In genomic region chr1:110407260-110408210, GRCh38 we compare ENCODE assay signal across 8 cellular contexts. TPM values are rescaled to one million over a fixed set of nuclear protein-coding genes. Genes with fewer than 3 reads are reported as not detected.
DNase-seq lines count a peak whose midpoint lies in the region; ATAC-seq, FAIRE-seq and TF ChIP-seq lines count a peak whose summit lies in the region.

TSS of gene LAMTOR5 (minus strand) at chr1:110407694. CDS start at chr1:110407620, 74 bp downstream.

- TF ChIP-seq POLR2A in GM12891 (IDR thresholded peaks at IDR 0.05; ENCODE audit: low read depth, low read length) = peak; percentile 96

- ATAC-seq in HG02798 (IDR thresholded peaks at IDR 0.05; ENCODE audit: poor library complexity, unreplicated experiment) (peak; percentile 91), left cardiac atrium (peak; percentile 96 to 97), upper lobe of right lung (peak; percentile 98)

- H3K9me3 ChIP-seq in upper lobe of right lung = no peaks in the 10 kb centered on the region

- no peaks in the 10 kb centered on the region for H3K27me3 ChIP-seq in upper lobe of right lung

- peak within 1 kb of the TSS; percentile 84 for H3K4me3 ChIP-seq in upper lobe of right lung

- DNase-seq in GM12891 (ENCODE audit: insufficient read length, low spot score) (peak; percentile 68), NCI-H1436 treated with DMSO at 0.1 percent for 48 hours (lab: John Stamatoyannopoulos, UW) (peak; percentile 26), amniotic stem cell (lab: John Stamatoyannopoulos, UW) (peak; percentile 71), left cardiac atrium (peak; percentile 94), posterior vena cava (ENCODE audit: low spot score) (peak; percentile 98), upper lobe of right lung (peak; percentile 96)

- peak; percentile 99 for FAIRE-seq in GM12891 (lab: Jason Lieb, UNC)

- peak within 1 kb of the TSS; percentile 88 for H3K27ac ChIP-seq in upper lobe of right lung

- TF ChIP-seq CTCF in upper lobe of right lung (IDR thresholded peaks at IDR 0.05) = no peak

- H3K36me3 ChIP-seq in upper lobe of right lung = peaks cover 34% of the 10 kb centered on the region

- peaks cover 11% of the 10 kb centered on the region for H3K4me1 ChIP-seq in upper lobe of right lung

- intact Hi-C loops in T-helper 1 cell treated with Interleukin-12 subunit alpha and Interleukin-12 subunit beta and Interleukin-4 antibody, amounts not matched to agents 30 ng/mL and 1 ng/mL, for 36 hours (cut with micrococcal nuclease) = loop anchor here (1.0 to 10.0 kb wide), 10 partner anchors 53 to 1037 kb away; partner anchors contain the start of genes ATP5PB, CD53, GNAI3 and LRIF1
- intact Hi-C loops in left cardiac atrium (cut with DNase I) = loop anchor here in 1 of 2 donors (2.0 to 5.0 kb wide), 2 partner anchors 69 to 200 kb away; partner anchors contain the start of gene RBM15
- intact Hi-C loops in posterior vena cava (cut with DNase I) = loop anchor here in 1 of 2 donors (1.0 kb wide), 1 partner anchor 177 kb away; no protein-coding TSS in a partner anchor
- intact Hi-C loops in upper lobe of right lung (cut with DNase I) = no loop called here

TF ChIP-seq in GM12891, 5 proteins besides CTCF, POLR2A, EP300 and RAD21:
- TF ChIP-seq POU2F2 (IDR thresholded peaks at IDR 0.05; ENCODE audit: low read depth, low read length) (peak; percentile 88), SPI1 (IDR thresholded peaks at IDR 0.05; ENCODE audit: low read depth, low read length) (no peak), TAF1 (IDR thresholded peaks at IDR 0.05; ENCODE audit: low read depth, low read length) (peak; percentile 92), POLR2AphosphoS5 (IDR thresholded peaks at IDR 0.05; ENCODE audit: low read depth, low read length) (peak; percentile 95), PAX5 (IDR thresholded peaks at IDR 0.05; ENCODE audit: insufficient read depth, low read length, severe bottlenecking) (no peak)

RNA-seq across cellular contexts. Expression of gene LAMTOR5, which starts in this region (rescaled TPM):
- polyA plus RNA-seq in GM12891 (2012; ENCODE audit: low read depth, missing spikeins) = 281 TPM
- 142 and 146 TPM in 2 replicates for total RNA-seq in T-helper 1 cell treated with Interleukin-12 subunit alpha and Interleukin-12 subunit beta and Interleukin-4 antibody, amounts not matched to agents 30 ng/mL and 1 ng/mL, for 36 hours
- 100 to 1,000 TPM; 191 to 197 TPM for total RNA-seq in left cardiac atrium
- total RNA-seq in posterior vena cava = 10 to 100 TPM; 87.4 to 91.5 TPM
- 110 TPM for total RNA-seq in upper lobe of right lung

Comparison
In these comparisons a context has a peak if more than half of its experiments do, and no peak if none do; other contexts are left out.
1. Peak in every context shown above with its lines: DNase-seq, ATAC-seq, H3K4me3 ChIP-seq and H3K27ac ChIP-seq.
2. DNase-seq: peak in every context shown above with its lines; median percentile 98 in posterior vena cava; 96 in upper lobe of right lung; 94 in left cardiac atrium; 71 in amniotic stem cell; 68 in GM12891; 26 in NCI-H1436 treated with DMSO at 0.1 percent for 48 hours.